ENCODE assay signal across 1 cellular context in the genomic region with DNA sequence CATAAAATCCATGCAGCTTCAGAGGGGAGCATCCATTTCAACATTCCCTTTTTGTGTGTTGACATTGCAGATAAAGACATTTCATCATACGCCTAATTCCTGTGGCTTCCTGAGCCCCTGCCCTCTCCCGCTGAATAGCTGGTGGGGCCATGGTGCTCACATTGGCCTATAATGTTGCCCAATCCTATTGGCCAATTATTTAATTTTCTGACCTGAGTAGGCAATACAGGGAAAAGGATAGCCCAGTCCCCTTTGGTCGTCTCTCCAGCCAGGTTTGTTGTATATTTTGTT.
TF ChIP-seq lines count a peak whose summit lies in the region.

No MANE protein-coding gene starts in this region.

TF ChIP-seq in HepG2, 621 proteins besides CTCF, POLR2A, EP300 and RAD21 (continued from another document and continues in another):
- TF ChIP-seq, protein P1, sequence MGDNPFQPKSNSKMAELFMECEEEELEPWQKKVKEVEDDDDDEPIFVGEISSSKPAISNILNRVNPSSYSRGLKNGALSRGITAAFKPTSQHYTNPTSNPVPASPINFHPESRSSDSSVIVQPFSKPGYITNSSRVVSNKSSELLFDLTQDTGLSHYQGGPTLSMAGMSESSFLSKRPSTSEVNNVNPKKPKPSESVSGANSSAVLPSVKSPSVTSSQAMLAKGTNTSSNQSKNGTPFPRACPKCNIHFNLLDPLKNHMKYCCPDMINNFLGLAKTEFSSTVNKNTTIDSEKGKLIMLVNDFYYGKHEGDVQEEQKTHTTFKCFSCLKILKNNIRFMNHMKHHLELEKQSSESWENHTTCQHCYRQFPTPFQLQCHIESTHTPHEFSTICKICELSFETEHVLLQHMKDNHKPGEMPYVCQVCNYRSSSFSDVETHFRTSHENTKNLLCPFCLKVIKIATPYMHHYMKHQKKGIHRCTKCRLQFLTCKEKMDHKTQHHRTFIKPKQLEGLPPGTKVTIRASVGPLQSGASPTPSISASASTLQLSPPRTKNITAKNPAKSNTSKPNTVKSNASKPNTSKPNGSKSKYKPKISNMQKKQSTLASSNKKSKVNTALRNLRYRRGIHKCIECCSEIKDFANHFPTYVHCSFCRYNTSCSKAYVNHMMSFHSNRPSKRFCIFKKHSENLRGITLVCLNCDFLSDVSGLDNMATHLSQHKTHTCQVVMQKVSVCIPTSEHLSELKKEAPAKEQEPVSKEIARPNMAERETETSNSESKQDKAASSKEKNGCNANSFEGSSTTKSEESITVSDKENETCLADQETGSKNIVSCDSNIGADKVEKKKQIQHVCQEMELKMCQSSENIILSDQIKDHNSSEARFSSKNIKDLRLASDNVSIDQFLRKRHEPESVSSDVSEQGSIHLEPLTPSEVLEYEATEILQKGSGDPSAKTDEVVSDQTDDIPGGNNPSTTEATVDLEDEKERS (CRISPR knock-in tag; IDR thresholded peaks at IDR 0.05): peak; percentile 56; the same call in 1 of the 2 replicates
- TF ChIP-seq POLR2AphosphoS2 (IDR thresholded peaks at IDR 0.05; ENCODE audit: low read depth, low read length) (no peak), CCDC6 (CRISPR knock-in tag; IDR thresholded peaks at IDR 0.05) (peak; percentile 65), ZNF644 (CRISPR knock-in tag; IDR thresholded peaks at IDR 0.05; ENCODE audit: low read depth) (peak; percentile 76), HNRNPL (IDR thresholded peaks at IDR 0.05; ENCODE audit: low read depth, low read length) (no peak), ZNF33A (CRISPR knock-in tag; IDR thresholded peaks at IDR 0.05; ENCODE audit: borderline replicate concordance) (no peak), DMAP1 (CRISPR knock-in tag; IDR thresholded peaks at IDR 0.05) (no peak; the same call in 1 of the 2 replicates), MXI1 (IDR thresholded peaks at IDR 0.05; ENCODE audit: borderline replicate concordance, low read depth, low read length) (no peak), HIVEP1 (CRISPR knock-in tag; IDR thresholded peaks at IDR 0.05) (peak; percentile 41; the same call in 1 of the 2 replicates), CEBPG (CRISPR knock-in tag; IDR thresholded peaks at IDR 0.05) (peak; percentile 96), MYNN (CRISPR knock-in tag; IDR thresholded peaks at IDR 0.05; ENCODE audit: low read depth) (no peak; the same call in 1 of the 2 replicates), HHEX (CRISPR knock-in tag; IDR thresholded peaks at IDR 0.05) (peak; percentile 87), FOXK1 (CRISPR knock-in tag; IDR thresholded peaks at IDR 0.05; ENCODE audit: borderline replicate concordance, low read depth) (peak; percentile 43; the same call in 1 of the 2 replicates), KDM6A (CRISPR knock-in tag; IDR thresholded peaks at IDR 0.05; ENCODE audit: low read depth) (no peak), SRF (IDR thresholded peaks at IDR 0.05; ENCODE audit: low read depth, low read length) (no peak), TOE1 (CRISPR knock-in tag; IDR thresholded peaks at IDR 0.05) (no peak), SOX13 (IDR thresholded peaks at IDR 0.05) (peak; percentile 72), SOX13 (CRISPR knock-in tag; conservative IDR thresholded peaks at IDR 0.05 in 1 of 2, IDR thresholded peaks at IDR 0.05 in 1 of 2) (peak in 1 of 2 experiments; percentile 82; a peak in 2 of 4 replicates), HNF4G (IDR thresholded peaks at IDR 0.05; ENCODE audit: borderline replicate concordance, low read depth, low read length) (peak; percentile 61; the same call in 1 of the 2 replicates), HNF4G (CRISPR knock-in tag; IDR thresholded peaks at IDR 0.05; ENCODE audit: borderline replicate concordance, low read depth) (no peak; the same call in 1 of the 2 replicates), ZNF136 (CRISPR knock-in tag; IDR thresholded peaks at IDR 0.05; ENCODE audit: low read depth) (no peak), MIER2 (CRISPR knock-in tag; IDR thresholded peaks at IDR 0.05) (peak; percentile 21; the same call in 1 of the 2 replicates), NFKBIZ (CRISPR knock-in tag; IDR thresholded peaks at IDR 0.05) (0 out of 2 replicates have a peak, but pooled peaks have one; percentile 77), ZSCAN29 (CRISPR knock-in tag; conservative IDR thresholded peaks at IDR 0.05) (0 out of 2 replicates have a peak, but pooled peaks have one; percentile 47), ZFP90 (CRISPR knock-in tag; IDR thresholded peaks at IDR 0.05; ENCODE audit: borderline replicate concordance) (peak; percentile 39; the same call in 1 of the 2 replicates), NONO (IDR thresholded peaks at IDR 0.05) (no peak), NONO (CRISPR knock-in tag; conservative IDR thresholded peaks at IDR 0.05) (peak; percentile 62; the same call in 1 of the 2 replicates), HOXA5 (CRISPR knock-in tag; IDR thresholded peaks at IDR 0.05) (0 out of 2 replicates have a peak, but pooled peaks have one; percentile 81), TARDBP (CRISPR knock-in tag; IDR thresholded peaks at IDR 0.05) (peak; percentile 56; the same call in 1 of the 2 replicates), ZNF496 (CRISPR knock-in tag; IDR thresholded peaks at IDR 0.05; ENCODE audit: insufficient replicate concordance) (no peak), RFXANK (CRISPR knock-in tag; IDR thresholded peaks at IDR 0.05) (0 out of 2 replicates have a peak, but pooled peaks have one; percentile 30), ZNF549 (CRISPR knock-in tag; IDR thresholded peaks at IDR 0.05) (no peak)
- TF ChIP-seq, protein P2, sequence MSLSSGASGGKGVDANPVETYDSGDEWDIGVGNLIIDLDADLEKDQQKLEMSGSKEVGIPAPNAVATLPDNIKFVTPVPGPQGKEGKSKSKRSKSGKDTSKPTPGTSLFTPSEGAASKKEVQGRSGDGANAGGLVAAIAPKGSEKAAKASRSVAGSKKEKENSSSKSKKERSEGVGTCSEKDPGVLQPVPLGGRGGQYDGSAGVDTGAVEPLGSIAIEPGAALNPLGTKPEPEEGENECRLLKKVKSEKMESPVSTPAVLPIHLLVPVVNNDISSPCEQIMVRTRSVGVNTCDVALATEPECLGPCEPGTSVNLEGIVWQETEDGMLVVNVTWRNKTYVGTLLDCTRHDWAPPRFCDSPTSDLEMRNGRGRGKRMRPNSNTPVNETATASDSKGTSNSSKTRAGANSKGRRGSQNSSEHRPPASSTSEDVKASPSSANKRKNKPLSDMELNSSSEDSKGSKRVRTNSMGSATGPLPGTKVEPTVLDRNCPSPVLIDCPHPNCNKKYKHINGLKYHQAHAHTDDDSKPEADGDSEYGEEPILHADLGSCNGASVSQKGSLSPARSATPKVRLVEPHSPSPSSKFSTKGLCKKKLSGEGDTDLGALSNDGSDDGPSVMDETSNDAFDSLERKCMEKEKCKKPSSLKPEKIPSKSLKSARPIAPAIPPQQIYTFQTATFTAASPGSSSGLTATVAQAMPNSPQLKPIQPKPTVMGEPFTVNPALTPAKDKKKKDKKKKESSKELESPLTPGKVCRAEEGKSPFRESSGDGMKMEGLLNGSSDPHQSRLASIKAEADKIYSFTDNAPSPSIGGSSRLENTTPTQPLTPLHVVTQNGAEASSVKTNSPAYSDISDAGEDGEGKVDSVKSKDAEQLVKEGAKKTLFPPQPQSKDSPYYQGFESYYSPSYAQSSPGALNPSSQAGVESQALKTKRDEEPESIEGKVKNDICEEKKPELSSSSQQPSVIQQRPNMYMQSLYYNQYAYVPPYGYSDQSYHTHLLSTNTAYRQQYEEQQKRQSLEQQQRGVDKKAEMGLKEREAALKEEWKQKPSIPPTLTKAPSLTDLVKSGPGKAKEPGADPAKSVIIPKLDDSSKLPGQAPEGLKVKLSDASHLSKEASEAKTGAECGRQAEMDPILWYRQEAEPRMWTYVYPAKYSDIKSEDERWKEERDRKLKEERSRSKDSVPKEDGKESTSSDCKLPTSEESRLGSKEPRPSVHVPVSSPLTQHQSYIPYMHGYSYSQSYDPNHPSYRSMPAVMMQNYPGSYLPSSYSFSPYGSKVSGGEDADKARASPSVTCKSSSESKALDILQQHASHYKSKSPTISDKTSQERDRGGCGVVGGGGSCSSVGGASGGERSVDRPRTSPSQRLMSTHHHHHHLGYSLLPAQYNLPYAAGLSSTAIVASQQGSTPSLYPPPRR (CRISPR knock-in tag; IDR thresholded peaks at IDR 0.05; ENCODE audit: borderline replicate concordance): peak; percentile 96
- TF ChIP-seq, protein P3, sequence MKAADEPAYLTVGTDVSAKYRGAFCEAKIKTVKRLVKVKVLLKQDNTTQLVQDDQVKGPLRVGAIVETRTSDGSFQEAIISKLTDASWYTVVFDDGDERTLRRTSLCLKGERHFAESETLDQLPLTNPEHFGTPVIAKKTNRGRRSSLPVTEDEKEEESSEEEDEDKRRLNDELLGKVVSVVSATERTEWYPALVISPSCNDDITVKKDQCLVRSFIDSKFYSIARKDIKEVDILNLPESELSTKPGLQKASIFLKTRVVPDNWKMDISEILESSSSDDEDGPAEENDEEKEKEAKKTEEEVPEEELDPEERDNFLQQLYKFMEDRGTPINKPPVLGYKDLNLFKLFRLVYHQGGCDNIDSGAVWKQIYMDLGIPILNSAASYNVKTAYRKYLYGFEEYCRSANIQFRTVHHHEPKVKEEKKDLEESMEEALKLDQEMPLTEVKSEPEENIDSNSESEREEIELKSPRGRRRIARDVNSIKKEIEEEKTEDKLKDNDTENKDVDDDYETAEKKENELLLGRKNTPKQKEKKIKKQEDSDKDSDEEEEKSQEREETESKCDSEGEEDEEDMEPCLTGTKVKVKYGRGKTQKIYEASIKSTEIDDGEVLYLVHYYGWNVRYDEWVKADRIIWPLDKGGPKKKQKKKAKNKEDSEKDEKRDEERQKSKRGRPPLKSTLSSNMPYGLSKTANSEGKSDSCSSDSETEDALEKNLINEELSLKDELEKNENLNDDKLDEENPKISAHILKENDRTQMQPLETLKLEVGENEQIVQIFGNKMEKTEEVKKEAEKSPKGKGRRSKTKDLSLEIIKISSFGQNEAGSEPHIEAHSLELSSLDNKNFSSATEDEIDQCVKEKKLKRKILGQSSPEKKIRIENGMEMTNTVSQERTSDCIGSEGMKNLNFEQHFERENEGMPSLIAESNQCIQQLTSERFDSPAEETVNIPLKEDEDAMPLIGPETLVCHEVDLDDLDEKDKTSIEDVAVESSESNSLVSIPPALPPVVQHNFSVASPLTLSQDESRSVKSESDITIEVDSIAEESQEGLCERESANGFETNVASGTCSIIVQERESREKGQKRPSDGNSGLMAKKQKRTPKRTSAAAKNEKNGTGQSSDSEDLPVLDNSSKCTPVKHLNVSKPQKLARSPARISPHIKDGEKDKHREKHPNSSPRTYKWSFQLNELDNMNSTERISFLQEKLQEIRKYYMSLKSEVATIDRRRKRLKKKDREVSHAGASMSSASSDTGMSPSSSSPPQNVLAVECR (CRISPR knock-in tag; IDR thresholded peaks at IDR 0.05; ENCODE audit: borderline replicate concordance): peak; percentile 31; the same call in 1 of the 2 replicates
- TF ChIP-seq, protein P4, sequence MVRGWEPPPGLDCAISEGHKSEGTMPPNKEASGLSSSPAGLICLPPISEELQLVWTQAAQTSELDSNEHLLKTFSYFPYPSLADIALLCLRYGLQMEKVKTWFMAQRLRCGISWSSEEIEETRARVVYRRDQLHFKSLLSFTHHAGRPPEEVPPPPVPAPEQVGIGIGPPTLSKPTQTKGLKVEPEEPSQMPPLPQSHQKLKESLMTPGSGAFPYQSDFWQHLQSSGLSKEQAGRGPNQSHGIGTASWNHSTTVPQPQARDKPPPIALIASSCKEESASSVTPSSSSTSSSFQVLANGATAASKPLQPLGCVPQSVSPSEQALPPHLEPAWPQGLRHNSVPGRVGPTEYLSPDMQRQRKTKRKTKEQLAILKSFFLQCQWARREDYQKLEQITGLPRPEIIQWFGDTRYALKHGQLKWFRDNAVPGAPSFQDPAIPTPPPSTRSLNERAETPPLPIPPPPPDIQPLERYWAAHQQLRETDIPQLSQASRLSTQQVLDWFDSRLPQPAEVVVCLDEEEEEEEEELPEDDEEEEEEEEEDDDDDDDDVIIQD (CRISPR knock-in tag; IDR thresholded peaks at IDR 0.05; ENCODE audit: low read depth): no peak
- TF ChIP-seq, protein P5, sequence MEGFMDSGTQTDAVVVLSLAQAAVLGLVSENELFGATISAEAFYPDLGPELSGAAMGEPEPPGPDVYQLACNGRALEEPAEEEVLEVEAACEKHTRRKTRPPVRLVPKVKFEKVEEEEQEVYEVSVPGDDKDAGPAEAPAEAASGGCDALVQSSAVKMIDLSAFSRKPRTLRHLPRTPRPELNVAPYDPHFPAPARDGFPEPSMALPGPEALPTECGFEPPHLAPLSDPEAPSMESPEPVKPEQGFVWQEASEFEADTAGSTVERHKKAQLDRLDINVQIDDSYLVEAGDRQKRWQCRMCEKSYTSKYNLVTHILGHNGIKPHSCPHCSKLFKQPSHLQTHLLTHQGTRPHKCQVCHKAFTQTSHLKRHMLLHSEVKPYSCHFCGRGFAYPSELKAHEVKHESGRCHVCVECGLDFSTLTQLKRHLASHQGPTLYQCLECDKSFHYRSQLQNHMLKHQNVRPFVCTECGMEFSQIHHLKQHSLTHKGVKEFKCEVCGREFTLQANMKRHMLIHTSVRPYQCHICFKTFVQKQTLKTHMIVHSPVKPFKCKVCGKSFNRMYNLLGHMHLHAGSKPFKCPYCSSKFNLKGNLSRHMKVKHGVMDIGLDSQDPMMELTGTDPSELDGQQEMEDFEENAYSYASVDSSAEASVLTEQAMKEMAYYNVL (CRISPR knock-in tag; IDR thresholded peaks at IDR 0.05; ENCODE audit: borderline replicate concordance): peak; percentile 84; the same call in 1 of the 2 replicates
- TF ChIP-seq, protein P6, sequence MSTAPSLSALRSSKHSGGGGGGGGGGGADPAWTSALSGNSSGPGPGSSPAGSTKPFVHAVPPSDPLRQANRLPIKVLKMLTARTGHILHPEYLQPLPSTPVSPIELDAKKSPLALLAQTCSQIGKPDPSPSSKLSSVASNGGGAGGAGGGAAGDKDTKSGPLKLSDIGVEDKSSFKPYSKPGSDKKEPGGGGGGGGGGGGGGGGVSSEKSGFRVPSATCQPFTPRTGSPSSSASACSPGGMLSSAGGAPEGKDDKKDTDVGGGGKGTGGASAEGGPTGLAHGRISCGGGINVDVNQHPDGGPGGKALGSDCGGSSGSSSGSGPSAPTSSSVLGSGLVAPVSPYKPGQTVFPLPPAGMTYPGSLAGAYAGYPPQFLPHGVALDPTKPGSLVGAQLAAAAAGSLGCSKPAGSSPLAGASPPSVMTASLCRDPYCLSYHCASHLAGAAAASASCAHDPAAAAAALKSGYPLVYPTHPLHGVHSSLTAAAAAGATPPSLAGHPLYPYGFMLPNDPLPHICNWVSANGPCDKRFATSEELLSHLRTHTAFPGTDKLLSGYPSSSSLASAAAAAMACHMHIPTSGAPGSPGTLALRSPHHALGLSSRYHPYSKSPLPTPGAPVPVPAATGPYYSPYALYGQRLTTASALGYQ (CRISPR knock-in tag; IDR thresholded peaks at IDR 0.05): 0 out of 2 replicates have a peak, but pooled peaks have one; percentile 52
- TF ChIP-seq, protein P7, sequence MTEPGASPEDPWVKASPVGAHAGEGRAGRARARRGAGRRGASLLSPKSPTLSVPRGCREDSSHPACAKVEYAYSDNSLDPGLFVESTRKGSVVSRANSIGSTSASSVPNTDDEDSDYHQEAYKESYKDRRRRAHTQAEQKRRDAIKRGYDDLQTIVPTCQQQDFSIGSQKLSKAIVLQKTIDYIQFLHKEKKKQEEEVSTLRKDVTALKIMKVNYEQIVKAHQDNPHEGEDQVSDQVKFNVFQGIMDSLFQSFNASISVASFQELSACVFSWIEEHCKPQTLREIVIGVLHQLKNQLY (CRISPR knock-in tag; IDR thresholded peaks at IDR 0.05): 0 out of 2 replicates have a peak, but pooled peaks have one; percentile 36
- TF ChIP-seq, protein P8, sequence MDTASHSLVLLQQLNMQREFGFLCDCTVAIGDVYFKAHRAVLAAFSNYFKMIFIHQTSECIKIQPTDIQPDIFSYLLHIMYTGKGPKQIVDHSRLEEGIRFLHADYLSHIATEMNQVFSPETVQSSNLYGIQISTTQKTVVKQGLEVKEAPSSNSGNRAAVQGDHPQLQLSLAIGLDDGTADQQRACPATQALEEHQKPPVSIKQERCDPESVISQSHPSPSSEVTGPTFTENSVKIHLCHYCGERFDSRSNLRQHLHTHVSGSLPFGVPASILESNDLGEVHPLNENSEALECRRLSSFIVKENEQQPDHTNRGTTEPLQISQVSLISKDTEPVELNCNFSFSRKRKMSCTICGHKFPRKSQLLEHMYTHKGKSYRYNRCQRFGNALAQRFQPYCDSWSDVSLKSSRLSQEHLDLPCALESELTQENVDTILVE (CRISPR knock-in tag; IDR thresholded peaks at IDR 0.05): peak; percentile 50; the same call in 1 of the 2 replicates
